Comparison of ENCODE assay signal across 38 cellular contexts in the genomic region with DNA sequence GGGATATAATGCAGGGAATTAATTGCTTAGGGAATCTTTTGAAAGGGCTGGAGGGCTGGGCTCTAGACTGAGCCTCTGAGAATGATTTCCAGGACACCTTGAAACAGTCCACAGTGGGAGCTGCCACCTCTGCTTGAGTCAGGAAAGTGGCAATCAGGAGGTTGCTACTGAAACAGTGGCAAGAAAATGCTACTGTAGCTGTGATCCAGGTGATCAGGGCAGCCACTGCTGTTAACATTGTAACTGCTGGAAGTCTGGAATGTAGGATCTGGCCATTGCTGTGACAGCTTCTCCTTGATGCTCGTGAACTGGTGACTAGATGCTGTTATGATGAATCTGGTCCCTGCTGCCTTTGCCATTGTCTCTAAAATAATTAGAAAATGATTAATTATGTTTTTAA.
"Had no signal": no experiment of that assay in that cellular context is flagged by ENCODE, and none has a peak within 500 bp of the region (broad histone marks: within the 10 kb centered on the region; RNA-seq: fewer than 3 reads in every experiment).

No MANE protein-coding gene starts in this region.

- H3K4me3 Mint-ChIP-seq: activated B cell treated with CpG ODN at 0.5 μM for 24 hours; activated CD8-positive, alpha-beta T cell treated with anti-CD3 and anti-CD28 coated beads for 36 hours; activated naive CD8-positive, alpha-beta T cell treated with anti-CD3 and anti-CD28 coated beads for 36 hours; activated T-cell treated with anti-CD3 and anti-CD28 coated beads, Interleukin-2, amount 50 U/mL, for 72 hours; activated T-helper 17 cell treated with anti-CD3 and anti-CD28 coated beads, Interleukin-2, amount 50 U/mL, for 72 hours; central memory CD8-positive, alpha-beta T cell; T-helper 1 cell treated with Interleukin-12 subunit alpha and Interleukin-12 subunit beta and Interleukin-4 antibody, amounts not matched to agents 30 μg/mL and 1 μg/mL, for 36 hours; T-helper 2 cell treated with Interferon-gamma antibody and Interleukin-4, amounts not matched to agents 5 μg/mL and 100 μg/mL, for 36 hours had no signal

- H3K27ac Mint-ChIP-seq: activated B cell treated with CpG ODN at 0.5 μM for 24 hours; activated CD8-positive, alpha-beta T cell treated with anti-CD3 and anti-CD28 coated beads for 36 hours; activated naive CD8-positive, alpha-beta T cell treated with anti-CD3 and anti-CD28 coated beads for 36 hours; activated T-cell treated with anti-CD3 and anti-CD28 coated beads, Interleukin-2, amount 50 U/mL, for 72 hours; activated T-helper 17 cell treated with anti-CD3 and anti-CD28 coated beads, Interleukin-2, amount 50 U/mL, for 72 hours; T-helper 1 cell treated with Interleukin-12 subunit alpha and Interleukin-12 subunit beta and Interleukin-4 antibody, amounts not matched to agents 30 μg/mL and 1 μg/mL, for 36 hours; T-helper 2 cell treated with Interferon-gamma antibody and Interleukin-4, amounts not matched to agents 5 μg/mL and 100 μg/mL, for 36 hours had no signal

- H3K4me3 ChIP-seq: cardiac muscle cell, Peyer's patch, SJSA1 had no signal

- H3K27ac ChIP-seq: cardiac muscle cell, Peyer's patch, SJSA1 had no signal

- H3K9ac ChIP-seq: SK-N-SH had no signal

- H3K27me3 ChIP-seq: cardiac muscle cell, Peyer's patch, SJSA1 had no signal

- H3K27me3 Mint-ChIP-seq: activated T-helper 17 cell treated with anti-CD3 and anti-CD28 coated beads, Interleukin-2, amount 50 U/mL, for 72 hours had no signal

- H3K36me3 Mint-ChIP-seq: activated naive CD8-positive, alpha-beta T cell treated with anti-CD3 and anti-CD28 coated beads for 36 hours had no signal

- ATAC-seq: activated CD8-positive, alpha-beta T cell treated with anti-CD3 and anti-CD28 coated beads for 36 hours; activated T-cell treated with anti-CD3 and anti-CD28 coated beads, Interleukin-2, amount 50 U/mL, for 72 hours; activated T-helper 17 cell treated with anti-CD3 and anti-CD28 coated beads, Interleukin-2, amount 50 U/mL, for 72 hours had no signal

- H3K4me2 ChIP-seq: SK-N-SH had no signal

- H3K4me1 Mint-ChIP-seq: activated B cell treated with CpG ODN at 0.5 μM for 24 hours; activated naive CD8-positive, alpha-beta T cell treated with anti-CD3 and anti-CD28 coated beads for 36 hours; central memory CD8-positive, alpha-beta T cell had no signal

- H3K4me1 ChIP-seq: Peyer's patch had no signal

- H3K9me3 Mint-ChIP-seq: activated B cell treated with CpG ODN at 0.5 μM for 24 hours; activated CD8-positive, alpha-beta T cell treated with anti-CD3 and anti-CD28 coated beads for 36 hours; activated naive CD8-positive, alpha-beta T cell treated with anti-CD3 and anti-CD28 coated beads for 36 hours; activated T-cell treated with anti-CD3 and anti-CD28 coated beads, Interleukin-2, amount 50 U/mL, for 72 hours; activated T-helper 17 cell treated with anti-CD3 and anti-CD28 coated beads, Interleukin-2, amount 50 U/mL, for 72 hours; central memory CD8-positive, alpha-beta T cell; T-helper 1 cell treated with Interleukin-12 subunit alpha and Interleukin-12 subunit beta and Interleukin-4 antibody, amounts not matched to agents 30 μg/mL and 1 μg/mL, for 36 hours; T-helper 2 cell treated with Interferon-gamma antibody and Interleukin-4, amounts not matched to agents 5 μg/mL and 100 μg/mL, for 36 hours had no signal

- H3K9me3 ChIP-seq: Peyer's patch, SJSA1, SK-N-SH had no signal

- H3K36me3 ChIP-seq: cardiac muscle cell, Peyer's patch had no signal

- DNase-seq: activated B cell treated with CpG ODN at 0.5 μM for 24 hours; activated CD4-positive, alpha-beta T cell treated with anti-CD3 and anti-CD28 coated beads for 48 hours; activated CD4-positive, alpha-beta T cell treated with anti-CD3 and anti-CD28 coated beads, Interleukin-2, amount 50 U/mL, for 4 hours; activated CD4-positive, CD25-positive, alpha-beta regulatory T cell treated with anti-CD3 and anti-CD28 coated beads, Interleukin-2, amount 50 U/mL, for 72 hours; activated CD8-positive, alpha-beta T cell treated with anti-CD3 and anti-CD28 coated beads for 36 hours; activated effector memory CD4-positive, alpha-beta T cell treated with anti-CD3 and anti-CD28 coated beads, Interleukin-2, amount 50 U/mL, for 16 hours; activated naive CD4-positive, alpha-beta T cell; activated naive CD4-positive, alpha-beta T cell treated with anti-CD3 and anti-CD28 coated beads, Interleukin-2, amount 50 U/mL, for 16 hours; activated naive CD8-positive, alpha-beta T cell treated with anti-CD3 and anti-CD28 coated beads for 36 hours; activated T-cell treated with anti-CD3 and anti-CD28 coated beads, Interleukin-2, amount 50 U/mL, for 1 hour; activated T-cell treated with anti-CD3 and anti-CD28 coated beads, Interleukin-2, amount 50 U/mL, for 72 hours; amniotic stem cell; aorta; Kasumi-1; KG1; MM.1S; MV-4-11; NCI-H1092; NCI-H1417; NCI-H146; NCI-H187; NCI-H2029 treated with DMSO at 0.1 percent for 48 hours; NCI-H2107; NCI-H2171; NCI-H446; NCI-H510A treated with DMSO at 0.1 percent for 48 hours; NCI-H526 treated with DMSO at 0.1 percent for 48 hours; NCI-H82; Peyer's patch; RPMI8226; SHP77 treated with DMSO at 0.1 percent for 48 hours; SK-N-SH had no signal
